In the genomic region with DNA sequence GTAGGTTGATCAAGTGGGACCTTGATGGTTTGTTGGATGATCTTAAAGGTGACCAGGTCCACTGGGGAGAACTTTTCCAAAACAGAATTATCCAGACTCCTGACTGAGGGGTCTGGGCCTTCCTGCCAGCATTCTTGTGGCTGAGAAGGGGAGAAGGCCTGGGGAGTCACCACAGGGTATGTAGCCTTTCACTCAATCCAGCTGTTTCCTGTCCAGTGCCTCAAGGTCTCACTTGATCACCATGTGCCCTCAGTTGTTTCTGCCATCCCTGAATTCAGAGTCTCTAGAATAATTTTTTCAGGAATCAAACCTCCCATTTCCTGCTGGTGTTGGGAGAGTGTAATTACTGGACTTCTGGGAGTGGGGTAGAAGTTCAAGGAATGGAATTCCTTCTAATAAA, we compare ENCODE assay signal across 1 cellular context.
TF ChIP-seq lines count a peak whose summit lies in the region.

No MANE protein-coding gene starts in this region.

TF ChIP-seq in WTC11, 78 proteins besides CTCF, POLR2A, EP300 and RAD21 (continued from another document):
- TF ChIP-seq, protein P1, sequence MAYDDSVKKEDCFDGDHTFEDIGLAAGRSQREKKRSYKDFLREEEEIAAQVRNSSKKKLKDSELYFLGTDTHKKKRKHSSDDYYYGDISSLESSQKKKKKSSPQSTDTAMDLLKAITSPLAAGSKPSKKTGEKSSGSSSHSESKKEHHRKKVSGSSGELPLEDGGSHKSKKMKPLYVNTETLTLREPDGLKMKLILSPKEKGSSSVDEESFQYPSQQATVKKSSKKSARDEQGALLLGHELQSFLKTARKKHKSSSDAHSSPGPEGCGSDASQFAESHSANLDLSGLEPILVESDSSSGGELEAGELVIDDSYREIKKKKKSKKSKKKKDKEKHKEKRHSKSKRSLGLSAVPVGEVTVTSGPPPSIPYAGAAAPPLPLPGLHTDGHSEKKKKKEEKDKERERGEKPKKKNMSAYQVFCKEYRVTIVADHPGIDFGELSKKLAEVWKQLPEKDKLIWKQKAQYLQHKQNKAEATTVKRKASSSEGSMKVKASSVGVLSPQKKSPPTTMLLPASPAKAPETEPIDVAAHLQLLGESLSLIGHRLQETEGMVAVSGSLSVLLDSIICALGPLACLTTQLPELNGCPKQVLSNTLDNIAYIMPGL (CRISPR knock-in tag; IDR thresholded peaks at IDR 0.05), result no peak
- no peak for TF ChIP-seq ELF4 (CRISPR knock-in tag; IDR thresholded peaks at IDR 0.05; ENCODE audit: low read depth)
- TF ChIP-seq CREM (CRISPR knock-in tag; IDR thresholded peaks at IDR 0.05), result no peak
- no peak for TF ChIP-seq NFYB (CRISPR knock-in tag; conservative IDR thresholded peaks at IDR 0.05; ENCODE audit: low read depth)
- TF ChIP-seq, protein P2, sequence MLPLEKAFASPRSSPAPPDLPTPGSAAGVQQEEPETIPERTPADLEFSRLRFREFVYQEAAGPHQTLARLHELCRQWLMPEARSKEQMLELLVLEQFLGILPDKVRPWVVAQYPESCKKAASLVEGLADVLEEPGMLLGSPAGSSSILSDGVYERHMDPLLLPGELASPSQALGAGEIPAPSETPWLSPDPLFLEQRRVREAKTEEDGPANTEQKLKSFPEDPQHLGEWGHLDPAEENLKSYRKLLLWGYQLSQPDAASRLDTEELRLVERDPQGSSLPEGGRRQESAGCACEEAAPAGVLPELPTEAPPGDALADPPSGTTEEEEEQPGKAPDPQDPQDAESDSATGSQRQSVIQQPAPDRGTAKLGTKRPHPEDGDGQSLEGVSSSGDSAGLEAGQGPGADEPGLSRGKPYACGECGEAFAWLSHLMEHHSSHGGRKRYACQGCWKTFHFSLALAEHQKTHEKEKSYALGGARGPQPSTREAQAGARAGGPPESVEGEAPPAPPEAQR (CRISPR knock-in tag; IDR thresholded peaks at IDR 0.05), result no peak
